ENCODE assay signal across 7 cellular contexts in genomic region chr2:164852086-164852485, GRCh38.
"Had no signal": no experiment of that assay in that cellular context is flagged by ENCODE, and none has a peak within 500 bp of the region (broad histone marks: within the 10 kb centered on the region; RNA-seq: fewer than 3 reads in every experiment).

No MANE protein-coding gene starts in this region.

- DNase-seq: IMR-90, KBM-7, KG1 had no signal

- FAIRE-seq: HepG2, HTR-8/SVneo, K562 had no signal

- ATAC-seq: HepG2, K562 had no signal

- H3K27ac ChIP-seq: HL-60 had no signal

- H3K4me3 ChIP-seq: K562 had no signal
